1 cellular context compared by ENCODE assay signal in the genomic region with DNA sequence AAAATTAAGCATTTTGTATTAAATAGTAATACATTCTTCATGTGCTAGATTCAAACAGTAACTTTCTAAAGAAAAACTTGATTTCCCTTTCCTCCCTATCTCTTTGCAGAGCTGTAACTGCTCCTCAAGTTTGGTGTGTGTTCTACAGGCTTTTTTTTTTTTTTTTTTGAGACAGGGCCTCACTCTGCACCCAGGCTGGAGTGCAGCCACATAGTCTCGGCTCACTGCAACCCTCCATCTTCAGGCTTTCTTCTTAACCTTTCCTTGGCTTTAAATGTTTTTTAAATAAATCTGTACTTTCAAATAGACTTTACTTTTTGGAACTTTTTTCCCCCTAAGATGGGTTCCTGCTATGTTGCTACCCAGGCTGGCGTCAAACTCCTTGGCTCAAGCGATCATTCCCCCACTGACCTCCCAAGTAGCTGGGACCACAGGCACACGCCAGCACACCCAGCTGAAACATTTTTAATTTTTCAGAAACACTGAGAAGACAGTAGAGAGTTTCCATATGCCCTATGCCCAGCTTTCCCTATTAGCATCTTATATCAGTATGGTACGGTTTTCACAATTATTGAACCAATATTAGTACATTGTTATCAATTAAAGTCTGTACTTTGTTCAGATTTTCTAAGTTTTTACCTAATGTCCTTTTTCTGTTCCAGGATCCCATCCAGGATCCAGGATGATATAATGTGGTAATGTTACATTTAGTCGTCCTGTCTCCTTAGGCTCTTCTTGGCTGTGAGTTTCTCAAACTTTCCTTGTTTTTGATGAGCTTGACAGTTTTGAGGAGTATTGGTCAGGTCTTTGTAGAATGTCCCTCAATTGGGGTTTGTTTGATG.
TF ChIP-seq lines count a peak whose summit lies in the region.

No MANE protein-coding gene starts in this region.

TF ChIP-seq in WTC11, 78 proteins besides CTCF, POLR2A, EP300 and RAD21 (continued from another document):
- TF ChIP-seq, protein P1, sequence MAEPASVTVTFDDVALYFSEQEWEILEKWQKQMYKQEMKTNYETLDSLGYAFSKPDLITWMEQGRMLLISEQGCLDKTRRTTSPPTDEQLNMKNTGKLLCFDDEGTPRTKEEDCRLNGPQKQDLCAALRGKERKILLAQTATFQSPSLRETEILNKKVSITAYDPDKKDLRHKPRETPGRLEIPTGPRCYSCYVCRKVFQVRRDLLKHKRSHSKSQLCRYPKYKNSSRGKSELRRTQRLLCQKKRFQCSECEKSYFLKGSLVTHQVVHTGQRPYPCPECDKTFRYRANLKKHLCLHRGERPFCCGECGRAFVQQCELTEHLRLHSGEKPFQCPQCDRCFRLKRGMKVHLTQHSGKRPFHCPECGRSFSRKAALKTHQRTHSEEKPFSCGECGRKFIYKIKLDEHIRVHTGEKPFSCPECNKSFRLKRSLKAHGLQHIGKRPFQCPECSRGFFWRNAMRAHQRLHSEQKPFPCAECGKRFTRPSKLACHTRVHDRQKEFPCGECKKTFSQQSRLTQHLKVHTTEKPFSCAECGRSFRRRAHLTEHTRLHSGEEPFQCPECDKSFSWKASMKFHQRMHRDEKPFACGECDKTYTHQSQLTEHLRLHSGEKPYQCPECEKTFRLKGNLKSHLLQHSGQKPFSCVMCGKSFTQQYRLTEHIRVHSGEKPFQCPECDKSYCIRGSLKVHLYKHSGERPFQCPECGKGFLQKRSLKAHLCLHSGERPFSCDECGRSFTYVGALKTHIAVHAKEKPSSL (CRISPR knock-in tag; conservative IDR thresholded peaks at IDR 0.05), result no peak
